1 cellular context compared by ENCODE assay signal in the genomic region with DNA sequence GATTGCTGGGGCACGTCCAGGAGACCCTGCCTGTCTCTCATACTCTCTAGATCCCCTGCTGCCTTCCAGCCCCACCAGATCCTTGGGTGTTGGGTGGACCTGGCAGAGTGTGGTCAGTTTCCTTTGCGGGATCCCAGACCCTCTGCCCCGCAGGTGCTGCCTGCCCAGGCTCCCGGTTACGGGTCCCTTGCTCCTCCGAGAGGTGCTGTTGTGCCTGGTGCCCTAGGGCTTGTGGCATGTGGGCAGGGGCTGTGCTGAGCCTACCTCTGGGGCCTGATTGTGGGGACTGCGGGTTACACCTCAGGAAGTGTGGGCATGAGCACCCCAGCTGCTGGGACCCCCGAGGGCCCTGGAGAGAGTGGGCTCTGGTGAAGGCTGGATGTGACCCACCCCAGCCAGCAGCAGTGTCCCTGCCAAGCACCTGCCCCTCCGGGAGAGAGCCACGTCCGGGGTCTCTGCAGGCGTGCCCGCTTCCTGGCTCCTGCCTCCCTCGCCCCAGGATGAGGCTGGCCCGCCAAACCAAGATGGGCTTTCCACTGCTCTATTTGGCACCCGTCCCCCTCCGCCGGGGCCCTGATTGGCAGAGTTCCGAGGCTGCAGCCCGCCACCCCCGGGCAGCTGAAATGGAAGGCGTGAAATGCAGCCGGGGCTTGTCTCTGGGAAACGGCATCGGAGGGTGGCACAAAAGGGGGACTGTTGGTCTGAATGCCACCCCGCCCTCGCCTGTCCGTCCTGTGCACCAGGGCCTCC.
TF ChIP-seq lines count a peak whose summit lies in the region.

No MANE protein-coding gene starts in this region.

TF ChIP-seq in IMR-90, 13 proteins besides CTCF, POLR2A, EP300 and RAD21:
- TF ChIP-seq RCOR1 (IDR thresholded peaks at IDR 0.05; ENCODE audit: insufficient replicate concordance, low read length) (no peak), SMC3 (IDR thresholded peaks at IDR 0.05; ENCODE audit: low read depth, low read length) (no peak), CEBPB (IDR thresholded peaks at IDR 0.05; ENCODE audit: low read depth, low read length) (no peak), BHLHE40 (IDR thresholded peaks at IDR 0.05; ENCODE audit: low read depth, low read length) (no peak), MAZ (IDR thresholded peaks at IDR 0.05; ENCODE audit: borderline replicate concordance, low read depth, low read length) (no peak), MAFK (IDR thresholded peaks at IDR 0.05; ENCODE audit: low read depth, low read length) (no peak), ELK1 (IDR thresholded peaks at IDR 0.05; ENCODE audit: borderline replicate concordance, low read depth, low read length) (no peak), RFX5 (IDR thresholded peaks at IDR 0.05; ENCODE audit: low read depth, low read length) (no peak), FOS (IDR thresholded peaks at IDR 0.05; ENCODE audit: low read depth, low read length) (no peak), NFE2L2 (IDR thresholded peaks at IDR 0.05; ENCODE audit: low read depth, low read length) (no peak), MXI1 (IDR thresholded peaks at IDR 0.05; ENCODE audit: borderline replicate concordance, low read depth, low read length) (no peak), CHD1 (IDR thresholded peaks at IDR 0.05; ENCODE audit: low read depth, low read length) (no peak)
- TF ChIP-seq, protein P1, sequence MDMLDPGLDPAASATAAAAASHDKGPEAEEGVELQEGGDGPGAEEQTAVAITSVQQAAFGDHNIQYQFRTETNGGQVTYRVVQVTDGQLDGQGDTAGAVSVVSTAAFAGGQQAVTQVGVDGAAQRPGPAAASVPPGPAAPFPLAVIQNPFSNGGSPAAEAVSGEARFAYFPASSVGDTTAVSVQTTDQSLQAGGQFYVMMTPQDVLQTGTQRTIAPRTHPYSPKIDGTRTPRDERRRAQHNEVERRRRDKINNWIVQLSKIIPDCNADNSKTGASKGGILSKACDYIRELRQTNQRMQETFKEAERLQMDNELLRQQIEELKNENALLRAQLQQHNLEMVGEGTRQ (IDR thresholded peaks at IDR 0.05; ENCODE audit: low read depth, low read length): no peak
